8 cellular contexts compared by ENCODE assay signal in genomic region chr17:57084802-57085447, GRCh38. TPM values are rescaled to one million over a fixed set of nuclear protein-coding genes. Genes with fewer than 3 reads are reported as not detected.
DNase-seq lines count a peak whose midpoint lies in the region; ATAC-seq and FAIRE-seq lines count a peak whose summit lies in the region.

TSS of gene AKAP1 (plus strand) at chr17:57085246. CDS start at chr17:57105465, 20,219 bp downstream.

- in situ Hi-C loops in Caki2 (cut with HindIII; ENCODE audit: low pct_unique_long_range_greater_than_20kb, low sequenced_read_pairs) = no loop called here

- H2AFZ ChIP-seq in mesenchymal stem cell (ENCODE audit: low read depth, low read length) = peak within 1 kb of the TSS; percentile 96

- H2BK12ac ChIP-seq in mesenchymal stem cell (ENCODE audit: low read length in 2 of 2) = peak within 1 kb of the TSS in 1 of 2 experiments; percentile 45

- H3K18ac ChIP-seq in mesenchymal stem cell (ENCODE audit: low read depth in 1 of 2, low read length in 2 of 2) = peak within 1 kb of the TSS; percentile 89 to 96

- no peaks in the 10 kb centered on the region for H3K36me3 ChIP-seq in mesenchymal stem cell (ENCODE audit: control insufficient read depth in 1 of 2, insufficient read depth in 2 of 2, low read depth in 1 of 2, low read length in 2 of 2)

- H3K9me3 Mint-ChIP-seq in effector memory CD8-positive, alpha-beta T cell = no peaks in the 10 kb centered on the region

- peak within 1 kb of the TSS in 1 of 2 experiments; percentile 85 for H3K14ac ChIP-seq in mesenchymal stem cell (ENCODE audit: low read length in 2 of 2)

- H3K79me1 ChIP-seq in mesenchymal stem cell (replicated peaks; ENCODE audit: low read length, poor library complexity, severe bottlenecking) = peaks cover 22% of the 10 kb centered on the region

- H3K4me3 Mint-ChIP-seq in effector memory CD8-positive, alpha-beta T cell = peak within 1 kb of the TSS; percentile 90 to 91

- peak within 1 kb of the TSS; percentile 86 for H3K27ac ChIP-seq in mesenchymal stem cell (ENCODE audit: low read length, poor library complexity, severe bottlenecking)

- DNase-seq in Caki2 (ENCODE audit: low read depth) (peak; percentile 95), HTR-8/SVneo (ENCODE audit: insufficient read length, low spot score) (peak; percentile 100), NOMO-1 treated with DMSO at 0.1 percent for 48 hours (lab: John Stamatoyannopoulos, UW; ENCODE audit: unreplicated experiment) (peak; percentile 89), mesenchymal stem cell (peak; percentile 93)
- DNase-seq in activated CD8-positive, alpha-beta memory T cell treated with anti-CD3 and anti-CD28 coated beads for 4 hours (ENCODE audit: low read depth in 2 of 2) = peak; percentile 83 to 86
- DNase-seq in effector memory CD8-positive, alpha-beta T cell = peak; percentile 88 to 95 (median 90)
- peak; percentile 93 for DNase-seq in stimulated activated CD8-positive, alpha-beta memory T cell treated with anti-CD3 and anti-CD28 coated beads, Interleukin-12 subunit alpha, Interleukin-12 subunit beta, amount 100 ng/mL, for 4 hours (ENCODE audit: low read depth)

- H3K4me2 ChIP-seq in mesenchymal stem cell (ENCODE audit: low read length, poor library complexity, severe bottlenecking) = peak within 1 kb of the TSS; percentile 98

- peak within 1 kb of the TSS; percentile 78 to 98 for H3K4me3 ChIP-seq in mesenchymal stem cell (ENCODE audit: insufficient read depth in 1 of 2, low read depth in 1 of 2, low read length in 2 of 2)

- peaks cover 3% of the 10 kb centered on the region for H3K4me1 ChIP-seq in mesenchymal stem cell (ENCODE audit: control insufficient read depth, insufficient read depth, low read depth, low read length)

- no peaks in the 10 kb centered on the region for H3K27me3 Mint-ChIP-seq in effector memory CD8-positive, alpha-beta T cell

- no peaks in the 10 kb centered on the region for H3K27me3 ChIP-seq in mesenchymal stem cell (ENCODE audit: control insufficient read depth in 1 of 2, insufficient read depth in 1 of 2, low read length in 2 of 2)

- peak; percentile 88 for ATAC-seq in GM21381 (IDR thresholded peaks at IDR 0.05; ENCODE audit: unreplicated experiment)
- ATAC-seq in effector memory CD8-positive, alpha-beta T cell (replicated peaks) = peak; percentile 84

- H3K23ac ChIP-seq in mesenchymal stem cell (ENCODE audit: low read length in 2 of 2) = peak within 1 kb of the TSS in 1 of 2 experiments; percentile 61

- H3K4me1 Mint-ChIP-seq in effector memory CD8-positive, alpha-beta T cell (ENCODE audit: low read depth in 2 of 2) = peaks cover 17 to 20% of the 10 kb centered on the region in 2 donors

- peak within 1 kb of the TSS in 1 of 2 experiments; percentile 85 for H3K4ac ChIP-seq in mesenchymal stem cell (ENCODE audit: low read depth in 1 of 2, low read length in 2 of 2)

- H4K91ac ChIP-seq in mesenchymal stem cell (ENCODE audit: low read length) = peak within 1 kb of the TSS; percentile 89

- FAIRE-seq in HTR-8/SVneo (lab: Jason Lieb, UNC) = peak; percentile 98

- under 1% methylated on average over 58 of the region's 85 CpGs for WGBS in mesenchymal stem cell

- H2AK5ac ChIP-seq in mesenchymal stem cell (ENCODE audit: low read length, severe bottlenecking) = no peak within 1 kb of the TSS

- peaks cover 11% of the 10 kb centered on the region for H3K36me3 Mint-ChIP-seq in effector memory CD8-positive, alpha-beta T cell (ENCODE audit: insufficient read depth)

- peak within 1 kb of the TSS; percentile 89 for H2BK120ac ChIP-seq in mesenchymal stem cell (ENCODE audit: low read depth, low read length)

- H2BK5ac ChIP-seq in mesenchymal stem cell (ENCODE audit: low read depth, low read length, poor library complexity, severe bottlenecking) = peak within 1 kb of the TSS; percentile 19

- peak within 1 kb of the TSS; percentile 99 for H3K9ac ChIP-seq in mesenchymal stem cell (ENCODE audit: low read length)

- H2BK15ac ChIP-seq in mesenchymal stem cell (ENCODE audit: low read depth, poor library complexity, severe bottlenecking) = peak within 1 kb of the TSS; percentile 70

- H3K9me3 ChIP-seq in mesenchymal stem cell (ENCODE audit: control insufficient read depth, low read length) = no peaks in the 10 kb centered on the region

- H3K27ac Mint-ChIP-seq in effector memory CD8-positive, alpha-beta T cell = peak within 1 kb of the TSS; percentile 78 to 81

- H4K8ac ChIP-seq in mesenchymal stem cell (ENCODE audit: low read length) = peak within 1 kb of the TSS; percentile 95

RNA-seq across cellular contexts. Expression of gene AKAP1, which starts in this region (rescaled TPM):
- 3.2 and 11.5 TPM in 2 replicates for total RNA-seq in Caki2 (2014; rRNA removed; shearing (Covaris generic); ENCODE audit: low replicate concordance)
- polyA plus RNA-seq in mesenchymal stem cell (2013, experiment 1 of 2) = 8.5 TPM
- 8.3 TPM for polyA plus RNA-seq in mesenchymal stem cell (2013, experiment 2 of 2)

Comparison
In these comparisons a context has a peak if more than half of its experiments do, and no peak if none do; other contexts are left out.
1. Peak in every context shown above with its lines: DNase-seq, ATAC-seq, H3K4me3 ChIP-seq and H3K27ac ChIP-seq.